Comparison of ENCODE assay signal across 21 cellular contexts in genomic region chr17:13003927-13004326, GRCh38. TPM values are rescaled to one million over a fixed set of nuclear protein-coding genes. Genes with fewer than 3 reads are reported as not detected.
DNase-seq lines count a peak whose midpoint lies in the region; ATAC-seq and TF ChIP-seq lines count a peak whose summit lies in the region.
"Had no signal": no experiment of that assay in that cellular context is flagged by ENCODE, and none has a peak within 500 bp of the region (broad histone marks: within the 10 kb centered on the region; RNA-seq: fewer than 3 reads in every experiment).

No MANE protein-coding gene starts in this region.

- TF ChIP-seq CTCF in endodermal cell (conservative IDR thresholded peaks at IDR 0.05) (no peak), psoas muscle (IDR thresholded peaks at IDR 0.05) (no peak), GM10248 (IDR thresholded peaks at IDR 0.05; ENCODE audit: control extremely low read depth, extremely low read depth, low read depth, missing control alignments) (no peak)

- H3K4me3 ChIP-seq in endodermal cell (ENCODE audit: low read length): no peak overlapping the region
- no peak overlapping the region for H3K4me3 ChIP-seq in psoas muscle
- H3K4me3 ChIP-seq in naive thymus-derived CD4-positive, alpha-beta T cell (ENCODE audit: low read length): no peak overlapping the region
- H3K4me3 ChIP-seq: A549; BLaER1 treated with 17β-estradiol and CSF1 and Interleukin-3, amounts not matched to agents 10 nM and 100 nM; GM12878 had no signal

- intact Hi-C loops in psoas muscle (cut with DNase I): loop anchor here (5.0 to 10.0 kb wide), 4 partner anchors 339 to 819 kb away; partner anchors contain the start of gene MYOCD (in 1 of the 2)
- intact Hi-C loops in naive thymus-derived CD4-positive, alpha-beta T cell (cut with micrococcal nuclease): loop anchor here in 1 of 2 donors (5.0 kb wide), 1 partner anchor 822 kb away; no protein-coding TSS in a partner anchor

- no peak overlapping the region for H3K4me3 Mint-ChIP-seq in stimulated activated naive CD8-positive, alpha-beta T cell treated with anti-CD3 and anti-CD28 coated beads, Interleukin-15, Interleukin-2, amounts not matched to agents 100 ng/mL and 50 ng/mL, for 24 hours
- no peak overlapping the region for H3K4me3 Mint-ChIP-seq in stimulated activated naive CD8-positive, alpha-beta T cell treated with anti-CD3 and anti-CD28 coated beads, Interleukin-15, amount 100 ng/mL, for 72 hours
- H3K4me3 Mint-ChIP-seq in endodermal cell: no peak overlapping the region
- H3K4me3 Mint-ChIP-seq in naive thymus-derived CD4-positive, alpha-beta T cell: no peak overlapping the region
- H3K4me3 Mint-ChIP-seq: CD8-positive, alpha-beta T cell had no signal

- POLR2A ChIA-PET in GM10248 (lab: Yijun Ruan, JAX): interaction anchor here (0.6 kb wide), 1 partner anchor 138 kb away, joined by 3 read pairs; no protein-coding TSS in a partner anchor
- POLR2A ChIA-PET in naive thymus-derived CD4-positive, alpha-beta T cell (lab: Charles Lee): interaction anchor here (1.2 kb wide), 1 partner anchor 14 kb away, joined by 4 read pairs; the partner anchor contains the start of gene ELAC2

- H3K9me3 Mint-ChIP-seq in stimulated activated naive CD8-positive, alpha-beta T cell treated with anti-CD3 and anti-CD28 coated beads, Interleukin-15, Interleukin-2, amounts not matched to agents 100 ng/mL and 50 ng/mL, for 24 hours: no peaks in the 10 kb centered on the region
- no peaks in the 10 kb centered on the region for H3K9me3 Mint-ChIP-seq in stimulated activated naive CD8-positive, alpha-beta T cell treated with anti-CD3 and anti-CD28 coated beads, Interleukin-15, amount 100 ng/mL, for 72 hours
- H3K9me3 Mint-ChIP-seq in endodermal cell: no peaks in the 10 kb centered on the region
- H3K9me3 Mint-ChIP-seq in naive thymus-derived CD4-positive, alpha-beta T cell: peaks cover 0 to 2% (median 0%) of the 10 kb centered on the region in 11 donors
- H3K9me3 Mint-ChIP-seq: CD8-positive, alpha-beta T cell had no signal

- H3K4me1 Mint-ChIP-seq in stimulated activated naive CD8-positive, alpha-beta T cell treated with anti-CD3 and anti-CD28 coated beads, Interleukin-15, Interleukin-2, amounts not matched to agents 100 ng/mL and 50 ng/mL, for 24 hours (ENCODE audit: low read depth): no peaks in the 10 kb centered on the region
- peaks cover 7% of the 10 kb centered on the region for H3K4me1 Mint-ChIP-seq in stimulated activated naive CD8-positive, alpha-beta T cell treated with anti-CD3 and anti-CD28 coated beads, Interleukin-15, amount 100 ng/mL, for 72 hours
- no peaks in the 10 kb centered on the region for H3K4me1 Mint-ChIP-seq in endodermal cell
- peaks cover 0 to 11% (median 5%) of the 10 kb centered on the region in 7 donors for H3K4me1 Mint-ChIP-seq in naive thymus-derived CD4-positive, alpha-beta T cell

- no peaks in the 10 kb centered on the region for H3K27me3 ChIP-seq in endodermal cell (ENCODE audit: control insufficient read depth, insufficient read depth, low read length, poor library complexity, severe bottlenecking)
- H3K27me3 ChIP-seq in psoas muscle (ENCODE audit: insufficient read depth in 3 of 3, low read length in 2 of 3): no peaks in the 10 kb centered on the region
- no peaks in the 10 kb centered on the region for H3K27me3 ChIP-seq in naive thymus-derived CD4-positive, alpha-beta T cell (ENCODE audit: control insufficient read depth in 2 of 2, insufficient read depth in 2 of 2, low read length in 2 of 2)
- H3K27me3 ChIP-seq: BLaER1 treated with 17β-estradiol and CSF1 and Interleukin-3, amounts not matched to agents 10 nM and 100 nM had no signal

- H3K36me3 Mint-ChIP-seq in stimulated activated naive CD8-positive, alpha-beta T cell treated with anti-CD3 and anti-CD28 coated beads, Interleukin-15, Interleukin-2, amounts not matched to agents 100 ng/mL and 50 ng/mL, for 24 hours (ENCODE audit: low read depth): peaks cover 38% of the 10 kb centered on the region
- H3K36me3 Mint-ChIP-seq in endodermal cell (ENCODE audit: low read depth): peaks cover 51% of the 10 kb centered on the region
- H3K36me3 Mint-ChIP-seq in naive thymus-derived CD4-positive, alpha-beta T cell: peaks cover 4 to 33% (median 9%) of the 10 kb centered on the region in 5 donors

- CTCF ChIA-PET in GM10248 (lab: Yijun Ruan, JAX): interaction anchor here (0.9 to 5.0 kb wide), 13 partner anchors 9 to 806 kb away, joined by 3 to 56 read pairs (median 16); partner anchors contain the start of gene ELAC2
- CTCF ChIA-PET in naive thymus-derived CD4-positive, alpha-beta T cell (lab: Charles Lee): interaction anchor here (1.5 to 3.9 kb wide), 3 partner anchors 11 to 27 kb away, joined by 3 to 20 read pairs (median 7); partner anchors contain the start of gene ELAC2

- WGBS in endodermal cell (ENCODE audit: insufficient coverage in 1 of 2, insufficient read length in 1 of 2), 2 experiments: 94 to 96% methylated on average over 2 to 6 of the region's 6 CpGs
- 65 to 88% (median 66%) methylated on average over 6 of the region's 6 CpGs for WGBS in psoas muscle, 3 donors

- ATAC-seq in stimulated activated naive CD8-positive, alpha-beta T cell treated with anti-CD3 and anti-CD28 coated beads, Interleukin-15, amount 100 ng/mL, for 72 hours: no peak
- ATAC-seq in psoas muscle: peak in 3 of 4 donors; percentile 50 to 71 (median 68)
- no peak for ATAC-seq in GM18873 (IDR thresholded peaks at IDR 0.05; ENCODE audit: low FRiP score, unreplicated experiment)
- no peak for ATAC-seq in naive thymus-derived CD4-positive, alpha-beta T cell

- peak overlapping the region; percentile 11 for H3K27ac Mint-ChIP-seq in stimulated activated naive CD8-positive, alpha-beta T cell treated with anti-CD3 and anti-CD28 coated beads, Interleukin-15, Interleukin-2, amounts not matched to agents 100 ng/mL and 50 ng/mL, for 24 hours
- H3K27ac Mint-ChIP-seq in stimulated activated naive CD8-positive, alpha-beta T cell treated with anti-CD3 and anti-CD28 coated beads, Interleukin-15, amount 100 ng/mL, for 72 hours: peak overlapping the region in 1 of 2 donors; percentile 35
- H3K27ac Mint-ChIP-seq in endodermal cell: peak overlapping the region; percentile 61
- H3K27ac Mint-ChIP-seq in naive thymus-derived CD4-positive, alpha-beta T cell: peak overlapping the region in 4 of 9 donors; percentile 11 to 85 (median 58)
- H3K27ac Mint-ChIP-seq: CD8-positive, alpha-beta T cell had no signal

- no peak overlapping the region for H3K9ac ChIP-seq in endodermal cell (ENCODE audit: extremely low read depth, low read length, poor library complexity, severe bottlenecking)
- H3K9ac ChIP-seq: BLaER1 treated with 17β-estradiol and CSF1 and Interleukin-3, amounts not matched to agents 10 nM and 100 nM had no signal

- no peaks in the 10 kb centered on the region for H3K9me3 ChIP-seq in endodermal cell (ENCODE audit: control insufficient read depth, low read length)
- no peaks in the 10 kb centered on the region for H3K9me3 ChIP-seq in psoas muscle
- H3K9me3 ChIP-seq in naive thymus-derived CD4-positive, alpha-beta T cell (ENCODE audit: control insufficient read depth in 2 of 3, low read length in 3 of 3): no peaks in the 10 kb centered on the region
- H3K9me3 ChIP-seq: A549; BLaER1 treated with 17β-estradiol and CSF1 and Interleukin-3, amounts not matched to agents 10 nM and 100 nM; Caco-2 had no signal

- H3K36me3 ChIP-seq in endodermal cell (ENCODE audit: control insufficient read depth, insufficient read depth, low read length): peaks cover 88% of the 10 kb centered on the region
- peaks cover 10 to 100% of the 10 kb centered on the region in 2 donors for H3K36me3 ChIP-seq in psoas muscle (ENCODE audit: insufficient read depth in 1 of 2, low read depth in 1 of 2)
- H3K36me3 ChIP-seq in naive thymus-derived CD4-positive, alpha-beta T cell (ENCODE audit: control insufficient read depth in 2 of 3, insufficient read depth in 3 of 3, low read length in 3 of 3): peaks cover 4 to 87% (median 27%) of the 10 kb centered on the region in 3 experiments

- no peaks in the 10 kb centered on the region for H3K4me1 ChIP-seq in endodermal cell (ENCODE audit: control insufficient read depth, insufficient read depth, low read length)
- no peaks in the 10 kb centered on the region for H3K4me1 ChIP-seq in psoas muscle
- no peaks in the 10 kb centered on the region for H3K4me1 ChIP-seq in naive thymus-derived CD4-positive, alpha-beta T cell (ENCODE audit: control insufficient read depth in 2 of 2, insufficient read depth in 2 of 2, low read length in 2 of 2)
- H3K4me1 ChIP-seq: A549, Caco-2 had no signal

- no peaks in the 10 kb centered on the region for H3K27me3 Mint-ChIP-seq in stimulated activated naive CD8-positive, alpha-beta T cell treated with anti-CD3 and anti-CD28 coated beads, Interleukin-15, Interleukin-2, amounts not matched to agents 100 ng/mL and 50 ng/mL, for 24 hours
- H3K27me3 Mint-ChIP-seq in stimulated activated naive CD8-positive, alpha-beta T cell treated with anti-CD3 and anti-CD28 coated beads, Interleukin-15, amount 100 ng/mL, for 72 hours: no peaks in the 10 kb centered on the region
- no peaks in the 10 kb centered on the region for H3K27me3 Mint-ChIP-seq in endodermal cell (ENCODE audit: insufficient read depth)
- no peaks in the 10 kb centered on the region for H3K27me3 Mint-ChIP-seq in naive thymus-derived CD4-positive, alpha-beta T cell

- no peak for DNase-seq in stimulated activated naive CD8-positive, alpha-beta T cell treated with anti-CD3 and anti-CD28 coated beads, Interleukin-15, amount 100 ng/mL, for 72 hours
- no peak for DNase-seq in endodermal cell
- no peak for DNase-seq in psoas muscle
- DNase-seq in GM10248 (ENCODE audit: extremely low spot score): no peak
- no peak for DNase-seq in naive thymus-derived CD4-positive, alpha-beta T cell
- DNase-seq: AML-193; Caco-2; CD8-positive, alpha-beta T cell; NCI-H1048; NCI-H1417 treated with DMSO at 0.1 percent for 48 hours; NCI-H1694 treated with DMSO at 0.1 percent for 48 hours; NCI-H2081; NCI-H2227 treated with DMSO at 0.1 percent for 48 hours; NCI-H526 treated with DMSO at 0.1 percent for 48 hours; SHP77 had no signal

- H3K27ac ChIP-seq in endodermal cell (ENCODE audit: low read depth, low read length): no peak overlapping the region
- peak overlapping the region; percentile 58 for H3K27ac ChIP-seq in psoas muscle
- no peak overlapping the region for H3K27ac ChIP-seq in naive thymus-derived CD4-positive, alpha-beta T cell (ENCODE audit: low read depth, low read length)
- H3K27ac ChIP-seq: A549; BLaER1 treated with 17β-estradiol and CSF1 and Interleukin-3, amounts not matched to agents 10 nM and 100 nM; RWPE1 had no signal

RNA-seq across cellular contexts. Expression of gene ELAC2, which starts 13.9 kb away (rescaled TPM):
- total RNA-seq in endodermal cell (10 to 100 TPM; 66.8 to 77.1 TPM), psoas muscle (10 to 100 TPM; 49.1 to 64.1 (median 53.6) TPM)
- polyA plus RNA-seq in endodermal cell (2013, experiment 1 of 2): 54.9 TPM
- polyA plus RNA-seq in endodermal cell (2013, experiment 2 of 2): 50.6 TPM
- 10 to 100 TPM; 30.8 to 59.0 (median 48.3) TPM for polyA plus RNA-seq in psoas muscle
- 10 to 100 TPM; 65.2 to 78.9 (median 75.3) TPM for total RNA-seq in naive thymus-derived CD4-positive, alpha-beta T cell
- polyA plus RNA-seq in naive thymus-derived CD4-positive, alpha-beta T cell: 10 to 100 TPM; 43.4 to 79.3 TPM

Comparison
In these comparisons a context has a peak if more than half of its experiments do, and no peak if none do; other contexts are left out.
1. ATAC-seq: peak in psoas muscle (3 of 4); none in stimulated activated naive CD8-positive, alpha-beta T cell treated with anti-CD3 and anti-CD28 coated beads, Interleukin-15, amount 100 ng/mL, for 72 hours (single experiment), GM18873 (single experiment) and naive thymus-derived CD4-positive, alpha-beta T cell (single experiment).